Comparison of ENCODE assay signal across 1 cellular context in the genomic region with DNA sequence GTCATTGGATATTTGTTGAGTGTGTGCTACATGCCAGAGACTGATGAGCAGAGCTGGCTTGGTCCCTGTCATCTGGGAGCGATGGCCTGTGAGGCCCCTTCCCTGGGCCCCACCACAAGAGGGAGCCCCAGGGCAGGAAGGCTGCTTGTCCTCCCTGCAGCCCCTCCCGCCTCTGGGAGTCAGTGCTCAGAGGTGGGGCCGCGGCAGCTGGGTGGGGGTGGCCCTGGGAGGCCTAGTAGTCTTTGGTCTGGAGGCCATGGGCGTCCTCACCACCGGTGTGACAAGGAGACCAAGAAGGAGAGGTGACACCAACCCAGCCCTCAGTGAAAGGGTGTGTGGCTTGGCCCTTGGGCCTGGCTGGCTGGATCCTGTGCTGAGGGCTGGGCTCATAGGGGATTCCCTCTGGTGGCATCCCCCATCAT.
TF ChIP-seq lines count a peak whose summit lies in the region.

No MANE protein-coding gene starts in this region.

TF ChIP-seq in K562, 482 proteins besides CTCF, POLR2A, EP300 and RAD21 (continued from another document):
- TF ChIP-seq VEZF1 (CRISPR knock-in tag; IDR thresholded peaks at IDR 0.05), result peak; percentile 84
- TF ChIP-seq GABPB2 (CRISPR knock-in tag; conservative IDR thresholded peaks at IDR 0.05), result no peak
- TF ChIP-seq, protein P1, sequence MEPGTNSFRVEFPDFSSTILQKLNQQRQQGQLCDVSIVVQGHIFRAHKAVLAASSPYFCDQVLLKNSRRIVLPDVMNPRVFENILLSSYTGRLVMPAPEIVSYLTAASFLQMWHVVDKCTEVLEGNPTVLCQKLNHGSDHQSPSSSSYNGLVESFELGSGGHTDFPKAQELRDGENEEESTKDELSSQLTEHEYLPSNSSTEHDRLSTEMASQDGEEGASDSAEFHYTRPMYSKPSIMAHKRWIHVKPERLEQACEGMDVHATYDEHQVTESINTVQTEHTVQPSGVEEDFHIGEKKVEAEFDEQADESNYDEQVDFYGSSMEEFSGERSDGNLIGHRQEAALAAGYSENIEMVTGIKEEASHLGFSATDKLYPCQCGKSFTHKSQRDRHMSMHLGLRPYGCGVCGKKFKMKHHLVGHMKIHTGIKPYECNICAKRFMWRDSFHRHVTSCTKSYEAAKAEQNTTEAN (CRISPR knock-in tag; IDR thresholded peaks at IDR 0.05), result no peak
- no peak for TF ChIP-seq TAF9B (IDR thresholded peaks at IDR 0.05; ENCODE audit: partially characterized antibody)
- TF ChIP-seq EGR1 (conservative IDR thresholded peaks at IDR 0.05), result no peak
- TF ChIP-seq, protein P2, sequence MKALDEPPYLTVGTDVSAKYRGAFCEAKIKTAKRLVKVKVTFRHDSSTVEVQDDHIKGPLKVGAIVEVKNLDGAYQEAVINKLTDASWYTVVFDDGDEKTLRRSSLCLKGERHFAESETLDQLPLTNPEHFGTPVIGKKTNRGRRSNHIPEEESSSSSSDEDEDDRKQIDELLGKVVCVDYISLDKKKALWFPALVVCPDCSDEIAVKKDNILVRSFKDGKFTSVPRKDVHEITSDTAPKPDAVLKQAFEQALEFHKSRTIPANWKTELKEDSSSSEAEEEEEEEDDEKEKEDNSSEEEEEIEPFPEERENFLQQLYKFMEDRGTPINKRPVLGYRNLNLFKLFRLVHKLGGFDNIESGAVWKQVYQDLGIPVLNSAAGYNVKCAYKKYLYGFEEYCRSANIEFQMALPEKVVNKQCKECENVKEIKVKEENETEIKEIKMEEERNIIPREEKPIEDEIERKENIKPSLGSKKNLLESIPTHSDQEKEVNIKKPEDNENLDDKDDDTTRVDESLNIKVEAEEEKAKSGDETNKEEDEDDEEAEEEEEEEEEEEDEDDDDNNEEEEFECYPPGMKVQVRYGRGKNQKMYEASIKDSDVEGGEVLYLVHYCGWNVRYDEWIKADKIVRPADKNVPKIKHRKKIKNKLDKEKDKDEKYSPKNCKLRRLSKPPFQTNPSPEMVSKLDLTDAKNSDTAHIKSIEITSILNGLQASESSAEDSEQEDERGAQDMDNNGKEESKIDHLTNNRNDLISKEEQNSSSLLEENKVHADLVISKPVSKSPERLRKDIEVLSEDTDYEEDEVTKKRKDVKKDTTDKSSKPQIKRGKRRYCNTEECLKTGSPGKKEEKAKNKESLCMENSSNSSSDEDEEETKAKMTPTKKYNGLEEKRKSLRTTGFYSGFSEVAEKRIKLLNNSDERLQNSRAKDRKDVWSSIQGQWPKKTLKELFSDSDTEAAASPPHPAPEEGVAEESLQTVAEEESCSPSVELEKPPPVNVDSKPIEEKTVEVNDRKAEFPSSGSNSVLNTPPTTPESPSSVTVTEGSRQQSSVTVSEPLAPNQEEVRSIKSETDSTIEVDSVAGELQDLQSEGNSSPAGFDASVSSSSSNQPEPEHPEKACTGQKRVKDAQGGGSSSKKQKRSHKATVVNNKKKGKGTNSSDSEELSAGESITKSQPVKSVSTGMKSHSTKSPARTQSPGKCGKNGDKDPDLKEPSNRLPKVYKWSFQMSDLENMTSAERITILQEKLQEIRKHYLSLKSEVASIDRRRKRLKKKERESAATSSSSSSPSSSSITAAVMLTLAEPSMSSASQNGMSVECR (CRISPR knock-in tag; IDR thresholded peaks at IDR 0.05), result no peak
- TF ChIP-seq, protein P3, sequence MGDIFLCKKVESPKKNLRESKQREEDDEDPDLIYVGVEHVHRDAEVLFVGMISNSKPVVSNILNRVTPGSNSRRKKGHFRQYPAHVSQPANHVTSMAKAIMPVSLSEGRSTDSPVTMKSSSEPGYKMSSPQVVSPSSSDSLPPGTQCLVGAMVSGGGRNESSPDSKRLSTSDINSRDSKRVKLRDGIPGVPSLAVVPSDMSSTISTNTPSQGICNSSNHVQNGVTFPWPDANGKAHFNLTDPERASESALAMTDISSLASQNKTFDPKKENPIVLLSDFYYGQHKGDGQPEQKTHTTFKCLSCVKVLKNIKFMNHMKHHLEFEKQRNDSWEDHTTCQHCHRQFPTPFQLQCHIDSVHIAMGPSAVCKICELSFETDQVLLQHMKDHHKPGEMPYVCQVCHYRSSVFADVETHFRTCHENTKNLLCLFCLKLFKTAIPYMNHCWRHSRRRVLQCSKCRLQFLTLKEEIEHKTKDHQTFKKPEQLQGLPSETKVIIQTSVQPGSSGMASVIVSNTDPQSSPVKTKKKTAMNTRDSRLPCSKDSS (IDR thresholded peaks at IDR 0.05; ENCODE audit: low read depth, partially characterized antibody), result no peak
- TF ChIP-seq HINFP (tag; conservative IDR thresholded peaks at IDR 0.05; ENCODE audit: low read depth), result no peak
- no peak for TF ChIP-seq SAFB2 (IDR thresholded peaks at IDR 0.05; ENCODE audit: borderline replicate concordance, low read depth, low read length, severe bottlenecking)
- TF ChIP-seq MIER1 (IDR thresholded peaks at IDR 0.05; ENCODE audit: low read depth), result no peak
- no peak for TF ChIP-seq CREB1 (IDR thresholded peaks at IDR 0.05)
- 0 out of 2 replicates have a peak, but pooled peaks have one; percentile 31 for TF ChIP-seq CREB1 (CRISPR knock-in tag; IDR thresholded peaks at IDR 0.05)
- TF ChIP-seq MECOM (CRISPR knock-in tag; IDR thresholded peaks at IDR 0.05), result peak; percentile 92
- TF ChIP-seq MYBL2 (IDR thresholded peaks at IDR 0.05; ENCODE audit: low read depth), result no peak
- no peak for TF ChIP-seq MYBL2 (CRISPR knock-in tag; IDR thresholded peaks at IDR 0.05; ENCODE audit: borderline replicate concordance)
- TF ChIP-seq, protein P4, sequence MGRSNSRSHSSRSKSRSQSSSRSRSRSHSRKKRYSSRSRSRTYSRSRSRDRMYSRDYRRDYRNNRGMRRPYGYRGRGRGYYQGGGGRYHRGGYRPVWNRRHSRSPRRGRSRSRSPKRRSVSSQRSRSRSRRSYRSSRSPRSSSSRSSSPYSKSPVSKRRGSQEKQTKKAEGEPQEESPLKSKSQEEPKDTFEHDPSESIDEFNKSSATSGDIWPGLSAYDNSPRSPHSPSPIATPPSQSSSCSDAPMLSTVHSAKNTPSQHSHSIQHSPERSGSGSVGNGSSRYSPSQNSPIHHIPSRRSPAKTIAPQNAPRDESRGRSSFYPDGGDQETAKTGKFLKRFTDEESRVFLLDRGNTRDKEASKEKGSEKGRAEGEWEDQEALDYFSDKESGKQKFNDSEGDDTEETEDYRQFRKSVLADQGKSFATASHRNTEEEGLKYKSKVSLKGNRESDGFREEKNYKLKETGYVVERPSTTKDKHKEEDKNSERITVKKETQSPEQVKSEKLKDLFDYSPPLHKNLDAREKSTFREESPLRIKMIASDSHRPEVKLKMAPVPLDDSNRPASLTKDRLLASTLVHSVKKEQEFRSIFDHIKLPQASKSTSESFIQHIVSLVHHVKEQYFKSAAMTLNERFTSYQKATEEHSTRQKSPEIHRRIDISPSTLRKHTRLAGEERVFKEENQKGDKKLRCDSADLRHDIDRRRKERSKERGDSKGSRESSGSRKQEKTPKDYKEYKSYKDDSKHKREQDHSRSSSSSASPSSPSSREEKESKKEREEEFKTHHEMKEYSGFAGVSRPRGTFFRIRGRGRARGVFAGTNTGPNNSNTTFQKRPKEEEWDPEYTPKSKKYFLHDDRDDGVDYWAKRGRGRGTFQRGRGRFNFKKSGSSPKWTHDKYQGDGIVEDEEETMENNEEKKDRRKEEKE (IDR thresholded peaks at IDR 0.05; ENCODE audit: borderline replicate concordance in 1 of 2, control insufficient read depth in 1 of 2, low read depth in 2 of 2, low read length in 1 of 2), result no peak
- no peak for TF ChIP-seq ZNF589 (CRISPR knock-in tag; IDR thresholded peaks at IDR 0.05; ENCODE audit: low read depth)
- TF ChIP-seq ZNF79 (CRISPR knock-in tag; IDR thresholded peaks at IDR 0.05; ENCODE audit: low read depth), result no peak
- no peak for TF ChIP-seq LEF1 (IDR thresholded peaks at IDR 0.05)
- no peak for TF ChIP-seq EHMT2 (IDR thresholded peaks at IDR 0.05)
- no peak for TF ChIP-seq SAP30 (IDR thresholded peaks at IDR 0.05; ENCODE audit: borderline replicate concordance, insufficient read depth, low read depth, low read length, poor library complexity, severe bottlenecking)
- no peak for TF ChIP-seq MED1 (CRISPR knock-in tag; IDR thresholded peaks at IDR 0.05; ENCODE audit: borderline replicate concordance)
TF ChIP-seq in K562: peak in this region for 27.
